Comparison of ENCODE assay signal across 2 cellular contexts in genomic region chr7:140079121-140079536, GRCh38.
TF ChIP-seq lines count a peak whose summit lies in the region.

No MANE protein-coding gene starts in this region.

TF ChIP-seq in IMR-90, 13 proteins besides CTCF, POLR2A, EP300 and RAD21:
- TF ChIP-seq MAZ (IDR thresholded peaks at IDR 0.05; ENCODE audit: borderline replicate concordance, low read depth, low read length) (no peak), RCOR1 (IDR thresholded peaks at IDR 0.05; ENCODE audit: insufficient replicate concordance, low read length) (no peak), CHD1 (IDR thresholded peaks at IDR 0.05; ENCODE audit: low read depth, low read length) (no peak), RFX5 (IDR thresholded peaks at IDR 0.05; ENCODE audit: low read depth, low read length) (peak; percentile 87), ELK1 (IDR thresholded peaks at IDR 0.05; ENCODE audit: borderline replicate concordance, low read depth, low read length) (no peak), BHLHE40 (IDR thresholded peaks at IDR 0.05; ENCODE audit: low read depth, low read length) (peak; percentile 92), FOS (IDR thresholded peaks at IDR 0.05; ENCODE audit: low read depth, low read length) (no peak), MAFK (IDR thresholded peaks at IDR 0.05; ENCODE audit: low read depth, low read length) (no peak), SMC3 (IDR thresholded peaks at IDR 0.05; ENCODE audit: low read depth, low read length) (no peak), NFE2L2 (IDR thresholded peaks at IDR 0.05; ENCODE audit: low read depth, low read length) (no peak), CEBPB (IDR thresholded peaks at IDR 0.05; ENCODE audit: low read depth, low read length) (no peak), MXI1 (IDR thresholded peaks at IDR 0.05; ENCODE audit: borderline replicate concordance, low read depth, low read length) (no peak)
- TF ChIP-seq, protein P1, sequence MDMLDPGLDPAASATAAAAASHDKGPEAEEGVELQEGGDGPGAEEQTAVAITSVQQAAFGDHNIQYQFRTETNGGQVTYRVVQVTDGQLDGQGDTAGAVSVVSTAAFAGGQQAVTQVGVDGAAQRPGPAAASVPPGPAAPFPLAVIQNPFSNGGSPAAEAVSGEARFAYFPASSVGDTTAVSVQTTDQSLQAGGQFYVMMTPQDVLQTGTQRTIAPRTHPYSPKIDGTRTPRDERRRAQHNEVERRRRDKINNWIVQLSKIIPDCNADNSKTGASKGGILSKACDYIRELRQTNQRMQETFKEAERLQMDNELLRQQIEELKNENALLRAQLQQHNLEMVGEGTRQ (IDR thresholded peaks at IDR 0.05; ENCODE audit: low read depth, low read length): peak; percentile 58; the same call in 1 of the 2 replicates

TF ChIP-seq in HepG2, 621 proteins besides CTCF, POLR2A, EP300 and RAD21 (continues in another document):
- TF ChIP-seq ZNF687 (CRISPR knock-in tag; IDR thresholded peaks at IDR 0.05): peak; percentile 47
- no peak for TF ChIP-seq ZNF451 (CRISPR knock-in tag; IDR thresholded peaks at IDR 0.05)
- TF ChIP-seq GTF2F1 (IDR thresholded peaks at IDR 0.05; ENCODE audit: low read length): no peak
- no peak for TF ChIP-seq ZNF367 (CRISPR knock-in tag; IDR thresholded peaks at IDR 0.05; ENCODE audit: borderline replicate concordance)
- TF ChIP-seq IRF2 (CRISPR knock-in tag; IDR thresholded peaks at IDR 0.05): peak; percentile 62; the same call in 1 of the 2 replicates
- TF ChIP-seq SOX5 (CRISPR knock-in tag; IDR thresholded peaks at IDR 0.05; ENCODE audit: borderline replicate concordance): 0 out of 2 replicates have a peak, but pooled peaks have one; percentile 22
- TF ChIP-seq JDP2 (CRISPR knock-in tag; IDR thresholded peaks at IDR 0.05; ENCODE audit: borderline replicate concordance): no peak
- no peak for TF ChIP-seq MAFK (conservative IDR thresholded peaks at IDR 0.05 in 1 of 2, IDR thresholded peaks at IDR 0.05 in 1 of 2; ENCODE audit: low read length in 2 of 2)
- TF ChIP-seq, protein P2, sequence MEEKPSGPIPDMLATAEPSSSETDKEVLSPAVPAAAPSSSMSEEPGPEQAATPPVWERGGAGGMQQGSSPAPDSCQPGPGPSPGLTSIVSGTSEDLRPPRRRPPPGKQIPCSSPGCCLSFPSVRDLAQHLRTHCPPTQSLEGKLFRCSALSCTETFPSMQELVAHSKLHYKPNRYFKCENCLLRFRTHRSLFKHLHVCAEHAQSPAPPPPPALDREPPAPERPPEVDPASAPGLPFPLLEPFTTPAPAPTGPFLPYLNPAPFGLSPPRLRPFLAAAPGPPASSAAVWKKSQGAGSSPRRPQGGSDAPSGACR (CRISPR knock-in tag; IDR thresholded peaks at IDR 0.05): no peak
- TF ChIP-seq AGO2 (optimal IDR thresholded peaks at IDR 0.05; ENCODE audit: low read depth, low read length): no peak
- no peak for TF ChIP-seq IRX3 (CRISPR knock-in tag; IDR thresholded peaks at IDR 0.05; ENCODE audit: borderline replicate concordance, low read depth)
- no peak for TF ChIP-seq ZNF232 (CRISPR knock-in tag; IDR thresholded peaks at IDR 0.05; ENCODE audit: borderline replicate concordance)
- peak; percentile 19; the same call in 1 of the 2 replicates for TF ChIP-seq NFKB2 (CRISPR knock-in tag; IDR thresholded peaks at IDR 0.05; ENCODE audit: borderline replicate concordance)
- peak; percentile 37; the same call in 1 of the 2 replicates for TF ChIP-seq ZNF263 (CRISPR knock-in tag; IDR thresholded peaks at IDR 0.05)
- TF ChIP-seq ZNF205 (CRISPR knock-in tag; IDR thresholded peaks at IDR 0.05): no peak
- TF ChIP-seq MAZ (IDR thresholded peaks at IDR 0.05; ENCODE audit: borderline replicate concordance, low read depth, low read length): no peak
- TF ChIP-seq MAZ (CRISPR knock-in tag; IDR thresholded peaks at IDR 0.05; ENCODE audit: low read depth): 0 out of 2 replicates have a peak, but pooled peaks have one; percentile 37
- TF ChIP-seq ZNF574 (CRISPR knock-in tag; IDR thresholded peaks at IDR 0.05): no peak
- TF ChIP-seq, protein P3, sequence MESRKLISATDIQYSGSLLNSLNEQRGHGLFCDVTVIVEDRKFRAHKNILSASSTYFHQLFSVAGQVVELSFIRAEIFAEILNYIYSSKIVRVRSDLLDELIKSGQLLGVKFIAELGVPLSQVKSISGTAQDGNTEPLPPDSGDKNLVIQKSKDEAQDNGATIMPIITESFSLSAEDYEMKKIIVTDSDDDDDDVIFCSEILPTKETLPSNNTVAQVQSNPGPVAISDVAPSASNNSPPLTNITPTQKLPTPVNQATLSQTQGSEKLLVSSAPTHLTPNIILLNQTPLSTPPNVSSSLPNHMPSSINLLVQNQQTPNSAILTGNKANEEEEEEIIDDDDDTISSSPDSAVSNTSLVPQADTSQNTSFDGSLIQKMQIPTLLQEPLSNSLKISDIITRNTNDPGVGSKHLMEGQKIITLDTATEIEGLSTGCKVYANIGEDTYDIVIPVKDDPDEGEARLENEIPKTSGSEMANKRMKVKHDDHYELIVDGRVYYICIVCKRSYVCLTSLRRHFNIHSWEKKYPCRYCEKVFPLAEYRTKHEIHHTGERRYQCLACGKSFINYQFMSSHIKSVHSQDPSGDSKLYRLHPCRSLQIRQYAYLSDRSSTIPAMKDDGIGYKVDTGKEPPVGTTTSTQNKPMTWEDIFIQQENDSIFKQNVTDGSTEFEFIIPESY (CRISPR knock-in tag; IDR thresholded peaks at IDR 0.05): peak; percentile 78
- TF ChIP-seq NR1H2 (CRISPR knock-in tag; IDR thresholded peaks at IDR 0.05; ENCODE audit: borderline replicate concordance, low read depth): no peak
- TF ChIP-seq FOXP1 (IDR thresholded peaks at IDR 0.05): no peak
- TF ChIP-seq FOXP1 (CRISPR knock-in tag; IDR thresholded peaks at IDR 0.05): no peak
- TF ChIP-seq ZNF468 (CRISPR knock-in tag; IDR thresholded peaks at IDR 0.05): no peak
- no peak for TF ChIP-seq PHF20 (CRISPR knock-in tag; IDR thresholded peaks at IDR 0.05)
- no peak for TF ChIP-seq ESRRA (CRISPR knock-in tag; IDR thresholded peaks at IDR 0.05; ENCODE audit: low read depth)
- no peak for TF ChIP-seq SP140L (CRISPR knock-in tag; IDR thresholded peaks at IDR 0.05; ENCODE audit: borderline replicate concordance)
- 0 out of 2 replicates have a peak, but pooled peaks have one; percentile 5 for TF ChIP-seq ELF3 (CRISPR knock-in tag; IDR thresholded peaks at IDR 0.05)
- no peak for TF ChIP-seq FLYWCH1 (CRISPR knock-in tag; IDR thresholded peaks at IDR 0.05)
- no peak for TF ChIP-seq ZNF253 (CRISPR knock-in tag; IDR thresholded peaks at IDR 0.05; ENCODE audit: borderline replicate concordance)
- no peak for TF ChIP-seq ZNF274 (CRISPR knock-in tag; IDR thresholded peaks at IDR 0.05)
- TF ChIP-seq, protein P4, sequence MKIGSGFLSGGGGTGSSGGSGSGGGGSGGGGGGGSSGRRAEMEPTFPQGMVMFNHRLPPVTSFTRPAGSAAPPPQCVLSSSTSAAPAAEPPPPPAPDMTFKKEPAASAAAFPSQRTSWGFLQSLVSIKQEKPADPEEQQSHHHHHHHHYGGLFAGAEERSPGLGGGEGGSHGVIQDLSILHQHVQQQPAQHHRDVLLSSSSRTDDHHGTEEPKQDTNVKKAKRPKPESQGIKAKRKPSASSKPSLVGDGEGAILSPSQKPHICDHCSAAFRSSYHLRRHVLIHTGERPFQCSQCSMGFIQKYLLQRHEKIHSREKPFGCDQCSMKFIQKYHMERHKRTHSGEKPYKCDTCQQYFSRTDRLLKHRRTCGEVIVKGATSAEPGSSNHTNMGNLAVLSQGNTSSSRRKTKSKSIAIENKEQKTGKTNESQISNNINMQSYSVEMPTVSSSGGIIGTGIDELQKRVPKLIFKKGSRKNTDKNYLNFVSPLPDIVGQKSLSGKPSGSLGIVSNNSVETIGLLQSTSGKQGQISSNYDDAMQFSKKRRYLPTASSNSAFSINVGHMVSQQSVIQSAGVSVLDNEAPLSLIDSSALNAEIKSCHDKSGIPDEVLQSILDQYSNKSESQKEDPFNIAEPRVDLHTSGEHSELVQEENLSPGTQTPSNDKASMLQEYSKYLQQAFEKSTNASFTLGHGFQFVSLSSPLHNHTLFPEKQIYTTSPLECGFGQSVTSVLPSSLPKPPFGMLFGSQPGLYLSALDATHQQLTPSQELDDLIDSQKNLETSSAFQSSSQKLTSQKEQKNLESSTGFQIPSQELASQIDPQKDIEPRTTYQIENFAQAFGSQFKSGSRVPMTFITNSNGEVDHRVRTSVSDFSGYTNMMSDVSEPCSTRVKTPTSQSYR (CRISPR knock-in tag; IDR thresholded peaks at IDR 0.05; ENCODE audit: borderline replicate concordance): no peak
- TF ChIP-seq ARNT2 (CRISPR knock-in tag; IDR thresholded peaks at IDR 0.05; ENCODE audit: low read depth): no peak
- TF ChIP-seq FOXJ3 (CRISPR knock-in tag; IDR thresholded peaks at IDR 0.05; ENCODE audit: borderline replicate concordance): no peak
- TF ChIP-seq EHMT2 (IDR thresholded peaks at IDR 0.05; ENCODE audit: borderline replicate concordance, low read depth, low read length): no peak
- TF ChIP-seq GZF1 (CRISPR knock-in tag; IDR thresholded peaks at IDR 0.05): no peak
- TF ChIP-seq KLF13 (CRISPR knock-in tag; IDR thresholded peaks at IDR 0.05): no peak
- TF ChIP-seq, protein P5, sequence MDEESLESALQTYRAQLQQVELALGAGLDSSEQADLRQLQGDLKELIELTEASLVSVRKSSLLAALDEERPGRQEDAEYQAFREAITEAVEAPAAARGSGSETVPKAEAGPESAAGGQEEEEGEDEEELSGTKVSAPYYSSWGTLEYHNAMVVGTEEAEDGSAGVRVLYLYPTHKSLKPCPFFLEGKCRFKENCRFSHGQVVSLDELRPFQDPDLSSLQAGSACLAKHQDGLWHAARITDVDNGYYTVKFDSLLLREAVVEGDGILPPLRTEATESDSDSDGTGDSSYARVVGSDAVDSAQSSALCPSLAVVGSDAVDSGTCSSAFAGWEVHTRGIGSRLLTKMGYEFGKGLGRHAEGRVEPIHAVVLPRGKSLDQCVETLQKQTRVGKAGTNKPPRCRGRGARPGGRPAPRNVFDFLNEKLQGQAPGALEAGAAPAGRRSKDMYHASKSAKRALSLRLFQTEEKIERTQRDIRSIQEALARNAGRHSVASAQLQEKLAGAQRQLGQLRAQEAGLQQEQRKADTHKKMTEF (CRISPR knock-in tag; IDR thresholded peaks at IDR 0.05): 0 out of 2 replicates have a peak, but pooled peaks have one; percentile 26
- TF ChIP-seq AKAP8 (CRISPR knock-in tag; IDR thresholded peaks at IDR 0.05): no peak
- TF ChIP-seq HNF4A (CRISPR knock-in tag; IDR thresholded peaks at IDR 0.05): peak; percentile 25; the same call in 1 of the 2 replicates
- TF ChIP-seq, protein P6, sequence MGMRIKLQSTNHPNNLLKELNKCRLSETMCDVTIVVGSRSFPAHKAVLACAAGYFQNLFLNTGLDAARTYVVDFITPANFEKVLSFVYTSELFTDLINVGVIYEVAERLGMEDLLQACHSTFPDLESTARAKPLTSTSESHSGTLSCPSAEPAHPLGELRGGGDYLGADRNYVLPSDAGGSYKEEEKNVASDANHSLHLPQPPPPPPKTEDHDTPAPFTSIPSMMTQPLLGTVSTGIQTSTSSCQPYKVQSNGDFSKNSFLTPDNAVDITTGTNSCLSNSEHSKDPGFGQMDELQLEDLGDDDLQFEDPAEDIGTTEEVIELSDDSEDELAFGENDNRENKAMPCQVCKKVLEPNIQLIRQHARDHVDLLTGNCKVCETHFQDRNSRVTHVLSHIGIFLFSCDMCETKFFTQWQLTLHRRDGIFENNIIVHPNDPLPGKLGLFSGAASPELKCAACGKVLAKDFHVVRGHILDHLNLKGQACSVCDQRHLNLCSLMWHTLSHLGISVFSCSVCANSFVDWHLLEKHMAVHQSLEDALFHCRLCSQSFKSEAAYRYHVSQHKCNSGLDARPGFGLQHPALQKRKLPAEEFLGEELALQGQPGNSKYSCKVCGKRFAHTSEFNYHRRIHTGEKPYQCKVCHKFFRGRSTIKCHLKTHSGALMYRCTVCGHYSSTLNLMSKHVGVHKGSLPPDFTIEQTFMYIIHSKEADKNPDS (CRISPR knock-in tag; IDR thresholded peaks at IDR 0.05): no peak
- TF ChIP-seq SMC3 (IDR thresholded peaks at IDR 0.05; ENCODE audit: low read length): peak; percentile 29; the same call in 1 of the 2 replicates
- no peak for TF ChIP-seq SAFB2 (CRISPR knock-in tag; IDR thresholded peaks at IDR 0.05; ENCODE audit: borderline replicate concordance, low read depth)
- no peak for TF ChIP-seq SMAD3 (CRISPR knock-in tag; IDR thresholded peaks at IDR 0.05)
- peak; percentile 34 for TF ChIP-seq PHF5A (CRISPR knock-in tag; IDR thresholded peaks at IDR 0.05; ENCODE audit: low read depth, unreplicated experiment)
